Comparison of ENCODE assay signal across 8 cellular contexts in genomic region chr19:51927859-51928258, GRCh38. TPM values are rescaled to one million over a fixed set of nuclear protein-coding genes. Genes with fewer than 3 reads are reported as not detected.
DNase-seq lines count a peak whose midpoint lies in the region; ATAC-seq and TF ChIP-seq lines count a peak whose summit lies in the region.

No MANE protein-coding gene starts in this region.

- peaks cover 30 to 66% (median 62%) of the 10 kb centered on the region in 3 donors for H3K36me3 Mint-ChIP-seq in naive thymus-derived CD8-positive, alpha-beta T cell

- H3K27me3 Mint-ChIP-seq in naive thymus-derived CD8-positive, alpha-beta T cell, result no peaks in the 10 kb centered on the region

- no peaks in the 10 kb centered on the region for H3K9me2 ChIP-seq in Karpas-422 (replicated peaks; ENCODE audit: insufficient read depth, low read length)

- H3K36me3 ChIP-seq in Karpas-422 (ENCODE audit: insufficient read depth, low read length) (peaks cover 37% of the 10 kb centered on the region), colonic mucosa (no peaks in the 10 kb centered on the region)

- peaks cover 48% of the 10 kb centered on the region for H3K9me3 ChIP-seq in Karpas-422 (ENCODE audit: low read length)
- H3K9me3 ChIP-seq in colonic mucosa, result peaks cover 3% of the 10 kb centered on the region

- no peak overlapping the region for H2AFZ ChIP-seq in Karpas-422 (ENCODE audit: low read length)

- DNase-seq in AG04449 (ENCODE audit: low read depth, low spot score) (no peak), Karpas-422 (no peak), colonic mucosa (no peak), NCI-H82 (lab: John Stamatoyannopoulos, UW) (no peak)
- no peak for DNase-seq in naive thymus-derived CD8-positive, alpha-beta T cell

- intact Hi-C loops in colonic mucosa (cut with DNase I), result loop anchor here (5.0 to 10.0 kb wide), 3 partner anchors 41 to 79 kb away; partner anchors contain the start of genes ZNF350, ZNF577 and ZNF615

- peak overlapping the region; percentile 80 for H3K4me2 ChIP-seq in Karpas-422 (ENCODE audit: low read depth, low read length, poor library complexity, severe bottlenecking)

- H3K4me3 ChIP-seq in AG04449 (ENCODE audit: low read depth, low read length), result peak overlapping the region; percentile 91
- peak overlapping the region; percentile 95 for H3K4me3 ChIP-seq in Karpas-422 (ENCODE audit: low read length)
- peak overlapping the region; percentile 80 for H3K4me3 ChIP-seq in colonic mucosa

- peaks cover 23% of the 10 kb centered on the region for H3K79me2 ChIP-seq in Karpas-422 (ENCODE audit: low read length)

- peaks cover 10 to 85% (median 53%) of the 10 kb centered on the region in 9 donors for H3K9me3 Mint-ChIP-seq in naive thymus-derived CD8-positive, alpha-beta T cell

- H3K4me1 ChIP-seq in Karpas-422 (ENCODE audit: low read length) (peaks cover 9% of the 10 kb centered on the region), colonic mucosa (peaks cover 6% of the 10 kb centered on the region)

- peak overlapping the region; percentile 92 for H3K9ac ChIP-seq in Karpas-422 (ENCODE audit: low read length)
- peak overlapping the region; percentile 85 to 86 for H3K9ac ChIP-seq in colonic mucosa (ENCODE audit: low read depth in 2 of 2, low read length in 2 of 2)

- TF ChIP-seq CTCF in AG04449 (IDR thresholded peaks at IDR 0.05; ENCODE audit: insufficient read depth, low read length, missing control alignments), result no peak
- no peak for TF ChIP-seq CTCF in colonic mucosa (IDR thresholded peaks at IDR 0.05)

- H3K27me3 ChIP-seq in Karpas-422 (ENCODE audit: low read length), result no peaks in the 10 kb centered on the region
- no peaks in the 10 kb centered on the region for H3K27me3 ChIP-seq in colonic mucosa

- peak overlapping the region in 9 of 10 donors; percentile 89 to 98 (median 96) for H3K27ac Mint-ChIP-seq in naive thymus-derived CD8-positive, alpha-beta T cell

- H4K20me1 ChIP-seq in Karpas-422 (ENCODE audit: insufficient read depth, low read depth, low read length), result no peaks in the 10 kb centered on the region

- no peak for ATAC-seq in naive thymus-derived CD8-positive, alpha-beta T cell
- ATAC-seq in HG03196 (IDR thresholded peaks at IDR 0.05; ENCODE audit: unreplicated experiment) (no peak), HG02678 (IDR thresholded peaks at IDR 0.05; ENCODE audit: unreplicated experiment) (no peak), HG03565 (IDR thresholded peaks at IDR 0.05; ENCODE audit: unreplicated experiment) (no peak)

- H3K27ac ChIP-seq in Karpas-422 (ENCODE audit: low read length) (no peak overlapping the region), colonic mucosa (no peak overlapping the region)

- H3K4me1 Mint-ChIP-seq in naive thymus-derived CD8-positive, alpha-beta T cell, result peaks cover 15 to 35% (median 32%) of the 10 kb centered on the region in 4 donors

- POLR2A ChIA-PET in AG04449 (lab: Yijun Ruan, JAX), result no interaction called here
- POLR2A ChIA-PET in naive thymus-derived CD8-positive, alpha-beta T cell (lab: Charles Lee), result interaction anchor here (1.2 kb wide), 1 partner anchor 23 kb away, joined by 4 read pairs; the partner anchor contains the start of gene ZNF649

- H3K4me3 Mint-ChIP-seq in naive thymus-derived CD8-positive, alpha-beta T cell, result peak overlapping the region; percentile 95 to 100 (median 98)

- CTCF ChIA-PET in AG04449 (lab: Yijun Ruan, JAX), result no interaction called here

RNA-seq across cellular contexts. Expression of gene ZNF613, which starts 0.6 kb away (rescaled TPM):
- total RNA-seq in Karpas-422 (2014; rRNA removed; shearing (Covaris generic); ENCODE audit: low replicate concordance), result 7.3 and 7.5 TPM in 2 replicates
- 1 to 10 TPM; 4.2 to 4.4 TPM for total RNA-seq in colonic mucosa
- 1 to 10 TPM; 6.2 to 8.0 TPM for total RNA-seq in naive thymus-derived CD8-positive, alpha-beta T cell
- polyA plus RNA-seq in naive thymus-derived CD8-positive, alpha-beta T cell, result 1 to 10 TPM; 2.3 to 4.5 (median 2.7) TPM

RNA-seq across cellular contexts. Expression of gene ZNF649, which starts 23.0 kb away (rescaled TPM):
- total RNA-seq in Karpas-422 (2014; rRNA removed; shearing (Covaris generic); ENCODE audit: low replicate concordance), result 14.0 and 14.5 TPM in 2 replicates
- 1 to 10 TPM; 8.1 to 8.2 TPM for total RNA-seq in colonic mucosa
- 10 to 100 TPM; 39.1 to 40.5 TPM for total RNA-seq in naive thymus-derived CD8-positive, alpha-beta T cell
- 1 to 10 TPM; 5.1 to 7.0 (median 6.0) TPM for polyA plus RNA-seq in naive thymus-derived CD8-positive, alpha-beta T cell

RNA-seq across cellular contexts. Expression of gene ZNF577, which starts 40.1 kb away (rescaled TPM):
- 40.0 and 43.1 TPM in 2 replicates for total RNA-seq in Karpas-422 (2014; rRNA removed; shearing (Covaris generic); ENCODE audit: low replicate concordance)
- 1 to 10 TPM; 5.5 to 7.4 TPM for total RNA-seq in colonic mucosa
- total RNA-seq in naive thymus-derived CD8-positive, alpha-beta T cell, result 10 to 100 TPM; 31.7 to 34.0 TPM
- polyA plus RNA-seq in naive thymus-derived CD8-positive, alpha-beta T cell, result 1 to 10 TPM in 2 of 3 donors, under 1 TPM in 1; 0.83 to 3.6 (median 2.7) TPM

RNA-seq across cellular contexts. Expression of gene ZNF350, which starts 58.8 kb away (rescaled TPM):
- total RNA-seq in Karpas-422 (2014; rRNA removed; shearing (Covaris generic); ENCODE audit: low replicate concordance), result 3.3 and 12.7 TPM in 2 replicates
- 10 to 100 TPM; 10.5 to 11.1 TPM for total RNA-seq in colonic mucosa
- 10 to 100 TPM; 39.4 to 45.4 TPM for total RNA-seq in naive thymus-derived CD8-positive, alpha-beta T cell
- 10 to 100 TPM; 13.2 to 17.0 (median 14.3) TPM for polyA plus RNA-seq in naive thymus-derived CD8-positive, alpha-beta T cell
